1 cellular context compared by ENCODE assay signal in genomic region chr19:7554565-7554964, GRCh38.
TF ChIP-seq lines count a peak whose summit lies in the region.

No MANE protein-coding gene starts in this region.

TF ChIP-seq in GM23338, 12 proteins besides CTCF, POLR2A, EP300 and RAD21 (continued from another document):
- no peak for TF ChIP-seq REST (IDR thresholded peaks at IDR 0.05; ENCODE audit: unreplicated experiment)
- TF ChIP-seq POLR2AphosphoS5 (IDR thresholded peaks at IDR 0.05; ENCODE audit: low read depth): no peak
- no peak for TF ChIP-seq STAT1 (IDR thresholded peaks at IDR 0.05; ENCODE audit: unreplicated experiment)
- TF ChIP-seq EZH2 (IDR thresholded peaks at IDR 0.05; ENCODE audit: low read depth, unreplicated experiment): no peak
- no peak for TF ChIP-seq ZNF462 (CRISPR knock-in tag; IDR thresholded peaks at IDR 0.05)
- TF ChIP-seq ZNF331 (CRISPR knock-in tag; IDR thresholded peaks at IDR 0.05; ENCODE audit: low read depth): no peak
- no peak for TF ChIP-seq ETS1 (IDR thresholded peaks at IDR 0.05)
- TF ChIP-seq ZNF114 (CRISPR knock-in tag; IDR thresholded peaks at IDR 0.05): no peak
- TF ChIP-seq CREB1 (CRISPR knock-in tag; IDR thresholded peaks at IDR 0.05; ENCODE audit: low read depth): no peak
TF ChIP-seq in GM23338: peak in this region for 0.
